ENCODE assay signal across 28 cellular contexts in genomic region chr5:158340608-158341007, GRCh38.
"Had no signal": no experiment of that assay in that cellular context is flagged by ENCODE, and none has a peak within 500 bp of the region (broad histone marks: within the 10 kb centered on the region; RNA-seq: fewer than 3 reads in every experiment).

No MANE protein-coding gene starts in this region.

- H3K4me3 ChIP-seq: adrenal gland, esophagus squamous epithelium, gastrocnemius medialis had no signal

- DNase-seq: activated B cell treated with CpG ODN at 0.5 μM for 24 hours; activated CD4-positive, alpha-beta T cell treated with anti-CD3 and anti-CD28 coated beads for 48 hours; activated CD4-positive, alpha-beta T cell treated with anti-CD3 and anti-CD28 coated beads, Interleukin-2, amount 50 U/mL, for 1 hour; activated CD4-positive, alpha-beta T cell treated with anti-CD3 and anti-CD28 coated beads, Interleukin-2, amount 50 U/mL, for 48 hours; activated CD8-positive, alpha-beta memory T cell treated with anti-CD3 and anti-CD28 coated beads for 24 hours; activated CD8-positive, alpha-beta T cell treated with anti-CD3 and anti-CD28 coated beads for 36 hours; activated effector memory CD4-positive, alpha-beta T cell treated with Interleukin-2 at 50 U/mL for 16 hours; activated gamma-delta T cell treated with Interleukin-2 at 50 U/mL for 16 hours; activated naive CD4-positive, alpha-beta T cell treated with anti-CD3 and anti-CD28 coated beads, Interleukin-2, amount 50 U/mL, for 16 hours; activated naive CD4-positive, alpha-beta T cell treated with Interleukin-2 at 50 U/mL for 16 hours; activated T-cell treated with anti-CD3 and anti-CD28 coated beads, Interleukin-2, amount 50 U/mL, for 4 hours; adrenal gland; amygdala; brain microvascular endothelial cell; cortex of kidney; dermis blood vessel endothelial cell; effector CD8-positive, alpha-beta T cell; esophagus squamous epithelium; foreskin keratinocyte; gastrocnemius medialis; glutamatergic neuron; T-helper 1 cell; T-helper 17 cell; T1000; WERI-Rb-1 had no signal

- H3K4me1 ChIP-seq: adrenal gland, esophagus squamous epithelium, foreskin keratinocyte, gastrocnemius medialis had no signal

- H3K27ac ChIP-seq: adrenal gland, brain microvascular endothelial cell, epithelial cell of prostate, esophagus squamous epithelium, foreskin keratinocyte, gastrocnemius medialis, WERI-Rb-1 had no signal

- ATAC-seq: activated CD4-positive, CD25-positive, alpha-beta regulatory T cell treated with anti-CD3 and anti-CD28 coated beads, Interleukin-2, amount 50 U/mL, for 24 hours; activated CD8-positive, alpha-beta T cell treated with anti-CD3 and anti-CD28 coated beads for 36 hours; activated T-cell treated with anti-CD3 and anti-CD28 coated beads, Interleukin-2, amount 50 U/mL, for 4 hours; activated T-helper 17 cell treated with anti-CD3 and anti-CD28 coated beads, Interleukin-2, amount 50 U/mL, for 72 hours; foreskin keratinocyte; T-helper 17 cell had no signal

- H3K27me3 ChIP-seq: adrenal gland, brain microvascular endothelial cell, esophagus squamous epithelium, foreskin keratinocyte, gastrocnemius medialis had no signal

- H3K9me3 ChIP-seq: adrenal gland, esophagus squamous epithelium, gastrocnemius medialis had no signal

- H3K36me3 ChIP-seq: adrenal gland, brain microvascular endothelial cell, esophagus squamous epithelium, gastrocnemius medialis, WERI-Rb-1 had no signal
